Comparison of ENCODE assay signal across 17 cellular contexts in the genomic region with DNA sequence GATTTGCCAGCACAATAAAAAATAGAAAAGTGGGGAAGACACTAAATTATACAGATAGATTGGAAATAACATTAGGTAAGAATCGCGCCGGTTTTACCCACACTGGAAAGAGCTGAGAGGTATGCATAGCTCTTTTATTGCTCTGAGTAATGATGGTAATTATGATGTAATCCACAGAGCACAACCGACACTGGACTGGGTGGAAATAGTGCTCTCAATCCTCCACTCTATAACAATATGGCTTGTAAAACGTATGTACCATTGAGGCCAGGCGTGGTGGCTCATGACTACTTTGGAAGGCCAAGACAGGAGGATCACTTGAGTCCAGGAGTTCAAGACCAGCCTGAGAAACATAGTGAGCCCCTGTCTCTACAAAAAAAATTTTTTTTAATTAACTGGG.
DNase-seq lines count a peak whose midpoint lies in the region; ATAC-seq and TF ChIP-seq lines count a peak whose summit lies in the region.
"Had no signal": no experiment of that assay in that cellular context is flagged by ENCODE, and none has a peak within 500 bp of the region (broad histone marks: within the 10 kb centered on the region; RNA-seq: fewer than 3 reads in every experiment).

No MANE protein-coding gene starts in this region.

- H3K9me3 ChIP-seq in HEK293 (ENCODE audit: control insufficient read depth, insufficient read depth, low read depth, low read length) (no peaks in the 10 kb centered on the region), hepatocyte (ENCODE audit: low read depth) (no peaks in the 10 kb centered on the region)

- H2AFZ ChIP-seq in hepatocyte: no peak overlapping the region

- POLR2A ChIA-PET in HEK293 (lab: Yijun Ruan, JAX): no interaction called here
- POLR2A ChIA-PET in RWPE1 (lab: Yijun Ruan, JAX; ENCODE audit: low non-redundant PET): no interaction called here
- POLR2A ChIA-PET in activated CD8-positive, alpha-beta T cell treated with anti-CD3 and anti-CD28 coated beads, Interleukin-2, amount 10 ng/mL, durations not matched to agents 7 days and 5 days (lab: Charles Lee): no interaction called here

- 66% methylated on average over 6 of the region's 6 CpGs for WGBS in hepatocyte (ENCODE audit: low lambda C conversion rate, missing lambda C conversion rate)

- no peak overlapping the region for H3K4me2 ChIP-seq in hepatocyte

- no peak overlapping the region for H3K27ac Mint-ChIP-seq in activated CD8-positive, alpha-beta T cell treated with anti-CD3 and anti-CD28 coated beads, Interleukin-2, amount 10 ng/mL, durations not matched to agents 7 days and 5 days
- H3K27ac Mint-ChIP-seq: activated naive CD8-positive, alpha-beta T cell treated with anti-CD3 and anti-CD28 coated beads for 36 hours; progenitor cell of endocrine pancreas; T-helper 2 cell treated with Interferon-gamma antibody and Interleukin-4, amounts not matched to agents 5 μg/mL and 100 μg/mL, for 36 hours had no signal

- H3K4me3 Mint-ChIP-seq in activated CD8-positive, alpha-beta T cell treated with anti-CD3 and anti-CD28 coated beads, Interleukin-2, amount 10 ng/mL, durations not matched to agents 7 days and 5 days: no peak overlapping the region
- H3K4me3 Mint-ChIP-seq: activated naive CD8-positive, alpha-beta T cell treated with anti-CD3 and anti-CD28 coated beads for 36 hours; T-helper 2 cell treated with Interferon-gamma antibody and Interleukin-4, amounts not matched to agents 5 μg/mL and 100 μg/mL, for 36 hours had no signal

- H3K79me2 ChIP-seq in hepatocyte: no peaks in the 10 kb centered on the region

- H4K20me1 ChIP-seq in hepatocyte (ENCODE audit: insufficient read depth, poor library complexity, severe bottlenecking): no peaks in the 10 kb centered on the region

- H3K27me3 Mint-ChIP-seq in activated CD8-positive, alpha-beta T cell treated with anti-CD3 and anti-CD28 coated beads, Interleukin-2, amount 10 ng/mL, durations not matched to agents 7 days and 5 days (ENCODE audit: low read depth): peaks cover 5% of the 10 kb centered on the region
- H3K27me3 Mint-ChIP-seq: progenitor cell of endocrine pancreas had no signal

- H3K36me3 Mint-ChIP-seq in activated CD8-positive, alpha-beta T cell treated with anti-CD3 and anti-CD28 coated beads, Interleukin-2, amount 10 ng/mL, durations not matched to agents 7 days and 5 days (ENCODE audit: low read depth): no peaks in the 10 kb centered on the region
- H3K36me3 Mint-ChIP-seq: activated naive CD8-positive, alpha-beta T cell treated with anti-CD3 and anti-CD28 coated beads for 36 hours had no signal

- CTCF ChIA-PET in HEK293 (lab: Yijun Ruan, JAX): interaction anchor here (0.6 to 0.9 kb wide), 3 partner anchors 39 to 219 kb away, joined by 3 read pairs; no protein-coding TSS in a partner anchor
- CTCF ChIA-PET in RWPE1 (lab: Yijun Ruan, JAX): no interaction called here
- CTCF ChIA-PET in activated CD8-positive, alpha-beta T cell treated with anti-CD3 and anti-CD28 coated beads, Interleukin-2, amount 10 ng/mL, durations not matched to agents 7 days and 5 days (lab: Charles Lee): no interaction called here

- H3K4me1 ChIP-seq in HEK293 (ENCODE audit: control insufficient read depth, insufficient read depth, low read length): peaks cover 13% of the 10 kb centered on the region
- H3K4me1 ChIP-seq in hepatocyte (ENCODE audit: insufficient read depth): no peaks in the 10 kb centered on the region

- no peaks in the 10 kb centered on the region for H3K9me3 Mint-ChIP-seq in activated CD8-positive, alpha-beta T cell treated with anti-CD3 and anti-CD28 coated beads, Interleukin-2, amount 10 ng/mL, durations not matched to agents 7 days and 5 days (ENCODE audit: insufficient read depth)
- H3K9me3 Mint-ChIP-seq: T-helper 2 cell treated with Interferon-gamma antibody and Interleukin-4, amounts not matched to agents 5 μg/mL and 100 μg/mL, for 36 hours had no signal

- in situ Hi-C loops in brain microvascular endothelial cell (cut with HindIII; ENCODE audit: low pct_ligation_motif_present, low sequenced_read_pairs): no loop called here

- TF ChIP-seq CTCF in AG09309 (IDR thresholded peaks at IDR 0.05; ENCODE audit: control insufficient read depth, insufficient read depth, low read depth, low read length, missing control alignments): no peak
- no peak for TF ChIP-seq CTCF in HEK293 (tag by site-specific recombination; IDR thresholded peaks at IDR 0.05)
- TF ChIP-seq CTCF in RWPE1 (conservative IDR thresholded peaks at IDR 0.05; ENCODE audit: low read depth): no peak
- no peak for TF ChIP-seq CTCF in hepatocyte (IDR thresholded peaks at IDR 0.05; ENCODE audit: poor library complexity)
- TF ChIP-seq CTCF in brain microvascular endothelial cell (IDR thresholded peaks at IDR 0.05; ENCODE audit: low read depth, low read length, missing control alignments): no peak

- no peak overlapping the region for H3K27ac ChIP-seq in HEK293 (ENCODE audit: extremely low read depth, low read depth, low read length)
- H3K27ac ChIP-seq in RWPE1: peak overlapping the region; percentile 64
- H3K27ac ChIP-seq in hepatocyte: no peak overlapping the region
- H3K27ac ChIP-seq in brain microvascular endothelial cell: no peak overlapping the region

- peaks cover 8% of the 10 kb centered on the region for H3K4me1 Mint-ChIP-seq in activated CD8-positive, alpha-beta T cell treated with anti-CD3 and anti-CD28 coated beads, Interleukin-2, amount 10 ng/mL, durations not matched to agents 7 days and 5 days (ENCODE audit: low read depth)

- ATAC-seq in HG03135 (IDR thresholded peaks at IDR 0.05; ENCODE audit: unreplicated experiment) (no peak), GM21619 (IDR thresholded peaks at IDR 0.05; ENCODE audit: unreplicated experiment) (no peak)
- ATAC-seq in activated CD8-positive, alpha-beta T cell treated with anti-CD3 and anti-CD28 coated beads, Interleukin-2, amount 10 ng/mL, durations not matched to agents 7 days and 5 days: no peak
- ATAC-seq: left cardiac atrium had no signal

- H3K4me3 ChIP-seq in AG09309 (ENCODE audit: control insufficient read depth, low read depth, low read length): no peak overlapping the region
- no peak overlapping the region for H3K4me3 ChIP-seq in HEK293 (ENCODE audit: low read depth, low read length)
- H3K4me3 ChIP-seq in hepatocyte: no peak overlapping the region
- H3K4me3 ChIP-seq in brain microvascular endothelial cell (ENCODE audit: low read depth, low read length): no peak overlapping the region

- no peaks in the 10 kb centered on the region for H3K36me3 ChIP-seq in HEK293 (ENCODE audit: control insufficient read depth in 2 of 2, insufficient read depth in 1 of 2, low read length in 2 of 2)
- no peaks in the 10 kb centered on the region for H3K36me3 ChIP-seq in hepatocyte (replicated peaks; ENCODE audit: insufficient read depth, low read depth)
- H3K36me3 ChIP-seq in brain microvascular endothelial cell (replicated peaks): no peaks in the 10 kb centered on the region

- H3K27me3 ChIP-seq in hepatocyte (no peaks in the 10 kb centered on the region), brain microvascular endothelial cell (replicated peaks) (no peaks in the 10 kb centered on the region)

- H3K9me2 ChIP-seq in hepatocyte (replicated peaks; ENCODE audit: insufficient read depth): no peaks in the 10 kb centered on the region

- DNase-seq in AG09309 (ENCODE audit: low read depth): peak; percentile 64
- DNase-seq in RWPE1 (ENCODE audit: low spot score): peak; percentile 59
- DNase-seq in hepatocyte (ENCODE audit: low spot score): peak; percentile 37
- no peak for DNase-seq in activated CD8-positive, alpha-beta T cell treated with anti-CD3 and anti-CD28 coated beads, Interleukin-2, amount 10 ng/mL, durations not matched to agents 7 days and 5 days
- DNase-seq in brain microvascular endothelial cell: no peak
- DNase-seq: activated CD4-positive, alpha-beta T cell treated with anti-CD3 and anti-CD28 coated beads for 48 hours; activated naive CD8-positive, alpha-beta T cell treated with anti-CD3 and anti-CD28 coated beads for 36 hours; cerebellar nuclear complex; DMS53; head of caudate nucleus; left cardiac atrium; NCI-H1105 had no signal

TF ChIP-seq in HEK293, 187 proteins besides CTCF, POLR2A, EP300 and RAD21 (continues in another document):
- TF ChIP-seq PATZ1 (tag by site-specific recombination; IDR thresholded peaks at IDR 0.05) (0 out of 2 replicates have a peak, but pooled peaks have one; percentile 44), ZNF76 (tag by site-specific recombination; IDR thresholded peaks at IDR 0.05; ENCODE audit: borderline replicate concordance, low read depth) (no peak; the same call in 1 of the 2 replicates), ZNF24 (tag by site-specific recombination; IDR thresholded peaks at IDR 0.05) (peak; percentile 65; the same call in 1 of the 2 replicates), ZFP41 (tag by site-specific recombination; IDR thresholded peaks at IDR 0.05; ENCODE audit: borderline replicate concordance) (no peak), MYNN (tag by site-specific recombination; IDR thresholded peaks at IDR 0.05; ENCODE audit: borderline replicate concordance) (no peak), ZFP69B (tag by site-specific recombination; IDR thresholded peaks at IDR 0.05) (no peak), ZSCAN5A (tag by site-specific recombination; IDR thresholded peaks at IDR 0.05) (peak; percentile 51; the same call in 1 of the 2 replicates)

Comparison
In these comparisons a context has a peak if more than half of its experiments do, and no peak if none do; other contexts are left out.
1. DNase-seq: peak in AG09309 (single experiment), RWPE1 (single experiment) and hepatocyte (single experiment); none in activated CD8-positive, alpha-beta T cell treated with anti-CD3 and anti-CD28 coated beads, Interleukin-2, amount 10 ng/mL, durations not matched to agents 7 days and 5 days (single experiment) and brain microvascular endothelial cell (single experiment).